ENCODE assay signal across 8 cellular contexts in genomic region chr1:45802343-45803298, GRCh38. TPM values are rescaled to one million over a fixed set of nuclear protein-coding genes. Genes with fewer than 3 reads are reported as not detected.
DNase-seq lines count a peak whose midpoint lies in the region; ATAC-seq, FAIRE-seq and TF ChIP-seq lines count a peak whose summit lies in the region.

No MANE protein-coding gene starts in this region.

- peak; percentile 42 for ATAC-seq in activated CD4-positive, alpha-beta T cell treated with anti-CD3 and anti-CD28 coated beads for 36 hours
- peak; percentile 85 for ATAC-seq in K562
- peak; percentile 91 to 94 (median 93) for ATAC-seq in psoas muscle

- peak overlapping the region; percentile 73 to 90; a peak in 3 of 4 replicates for H3K9ac ChIP-seq in K562 (ENCODE audit: insufficient read depth in 1 of 2, low read depth in 2 of 2, low read length in 2 of 2)

- H2AFZ ChIP-seq in OCI-LY7 (ENCODE audit: low read length) (peak overlapping the region; percentile 71), K562 (ENCODE audit: low read depth, low read length) (peak overlapping the region; percentile 95), hepatocyte (peak overlapping the region; percentile 75)

- H4K20me1 ChIP-seq in OCI-LY7 (ENCODE audit: insufficient read depth, low read length) (peaks cover 12% of the 10 kb centered on the region; the same call in 1 of the 2 replicates), K562 (replicated peaks; ENCODE audit: control insufficient read depth, insufficient read depth, low read length) (no peaks in the 10 kb centered on the region; the same call in 1 of the 2 replicates), hepatocyte (ENCODE audit: insufficient read depth, poor library complexity, severe bottlenecking) (peaks cover 11% of the 10 kb centered on the region)

- intact Hi-C loops in activated CD4-positive, alpha-beta T cell treated with anti-CD3 and anti-CD28 coated beads for 36 hours (cut with DNase I, micrococcal nuclease) = loop anchor here (1.0 to 5.0 kb wide), 7 partner anchors 40 to 444 kb away; partner anchors contain the start of genes IPP (in 2 of the 2), PIK3R3 (in 1 of the 2) and RAD54L (in 1 of the 2)
- intact Hi-C loops in OCI-LY7 (cut with micrococcal nuclease; ENCODE audit: unreplicated experiment) (loop anchor here (2.0 to 5.0 kb wide), 3 partner anchors 52 to 376 kb away; partner anchors contain the start of genes GPBP1L1, IPP and TMEM69), K562 (cut with micrococcal nuclease) (loop anchor here (2.0 to 5.0 kb wide), 2 partner anchors 50 to 116 kb away; partner anchors contain the start of genes GPBP1L1 and IPP), psoas muscle (cut with DNase I) (loop anchor here (2.0 to 10.0 kb wide), 4 partner anchors 50 to 118 kb away; partner anchors contain the start of genes GPBP1L1 (in 2 of the 2), IPP (in 2 of the 2) and TMEM69 (in 2 of the 2))

- H3K27ac Mint-ChIP-seq in activated CD4-positive, alpha-beta T cell treated with anti-CD3 and anti-CD28 coated beads for 36 hours = peak overlapping the region; percentile 82

- H3K27ac ChIP-seq in OCI-LY7 (ENCODE audit: low read depth, low read length, poor library complexity, severe bottlenecking) (peak overlapping the region; percentile 53), K562 (ENCODE audit: extremely low read depth, low read depth, low read length) (peak overlapping the region; percentile 77), hepatocyte (peak overlapping the region; percentile 92), psoas muscle (peak overlapping the region; percentile 93)

- no peak for TF ChIP-seq CTCF in OCI-LY7 (conservative IDR thresholded peaks at IDR 0.05; ENCODE audit: low read length)
- TF ChIP-seq CTCF in K562 (IDR thresholded peaks at IDR 0.05 in 2 of 3, conservative IDR thresholded peaks at IDR 0.05 in 1 of 3; ENCODE audit: insufficient read depth in 2 of 3, low read depth in 1 of 3, low read length in 3 of 3) = no peak
- TF ChIP-seq CTCF in hepatocyte (IDR thresholded peaks at IDR 0.05; ENCODE audit: poor library complexity) = no peak
- no peak for TF ChIP-seq CTCF in psoas muscle (IDR thresholded peaks at IDR 0.05)

- in situ Hi-C loops in K562 (cut with MboI) = no loop called here

- H3K36me3 Mint-ChIP-seq in activated CD4-positive, alpha-beta T cell treated with anti-CD3 and anti-CD28 coated beads for 36 hours (ENCODE audit: low read depth) = peaks cover 4% of the 10 kb centered on the region

- TF ChIP-seq EP300 in K562 (IDR thresholded peaks at IDR 0.05; ENCODE audit: low read length) = no peak

- peak; percentile 43 for DNase-seq in activated CD4-positive, alpha-beta T cell treated with anti-CD3 and anti-CD28 coated beads for 36 hours
- no peak for DNase-seq in activated CD4-positive, alpha-beta T cell treated with anti-CD3 and anti-CD28 coated beads for 4 hours
- peak; percentile 96 for DNase-seq in HPDE6-E6E7 (ENCODE audit: extremely low spot score)
- DNase-seq in OCI-LY7 (ENCODE audit: low spot score) = peak; percentile 42
- DNase-seq in K562 (ENCODE audit: extremely low read depth in 1 of 4, low spot score in 3 of 4) = peak; percentile 83 to 91 (median 86)
- peak; percentile 92 for DNase-seq in hepatocyte (ENCODE audit: low spot score)
- peak; percentile 84 to 87 for DNase-seq in psoas muscle
- DNase-seq in KG1 (lab: John Stamatoyannopoulos, UW) = no peak

- no peaks in the 10 kb centered on the region for H3K27me3 ChIP-seq in K562 (ENCODE audit: control insufficient read depth in 2 of 2, insufficient read depth in 2 of 2, low read length in 2 of 2)
- H3K27me3 ChIP-seq in hepatocyte = no peaks in the 10 kb centered on the region
- no peaks in the 10 kb centered on the region for H3K27me3 ChIP-seq in psoas muscle (ENCODE audit: insufficient read depth in 3 of 3, low read length in 2 of 3)

- CTCF ChIA-PET in activated CD4-positive, alpha-beta T cell treated with anti-CD3 and anti-CD28 coated beads for 36 hours (lab: Charles Lee) = no interaction called here
- CTCF ChIA-PET in OCI-LY7 (lab: Charles Lee; ENCODE audit: unreplicated experiment) = no interaction called here
- CTCF ChIA-PET in K562 (lab: Yijun Ruan, JAX; ENCODE audit: low intra/inter-chr PET ratio) = no interaction called here

- 39% methylated on average over 11 of the region's 11 CpGs for WGBS in K562 (ENCODE audit: insufficient coverage, low coverage, missing lambda C conversion rate)
- 36% methylated on average over 11 of the region's 11 CpGs for WGBS in hepatocyte (ENCODE audit: low lambda C conversion rate, missing lambda C conversion rate)
- 36 to 39% (median 36%) methylated on average over 11 of the region's 11 CpGs for WGBS in psoas muscle, 3 donors

- no peaks in the 10 kb centered on the region for H3K9me3 Mint-ChIP-seq in activated CD4-positive, alpha-beta T cell treated with anti-CD3 and anti-CD28 coated beads for 36 hours (ENCODE audit: low read depth)

- no peaks in the 10 kb centered on the region for H3K9me1 ChIP-seq in K562 (ENCODE audit: control insufficient read depth, insufficient read depth, low read length)

- H3K4me3 Mint-ChIP-seq in activated CD4-positive, alpha-beta T cell treated with anti-CD3 and anti-CD28 coated beads for 36 hours = peak overlapping the region; percentile 74

- peaks cover 24% of the 10 kb centered on the region for H3K36me3 ChIP-seq in OCI-LY7 (ENCODE audit: insufficient read depth, low read length)
- H3K36me3 ChIP-seq in K562 (ENCODE audit: control insufficient read depth, insufficient read depth, low read length) = peaks cover 17% of the 10 kb centered on the region
- no peaks in the 10 kb centered on the region for H3K36me3 ChIP-seq in hepatocyte (replicated peaks; ENCODE audit: insufficient read depth, low read depth)
- peaks cover 0 to 20% of the 10 kb centered on the region in 2 donors for H3K36me3 ChIP-seq in psoas muscle (ENCODE audit: insufficient read depth in 1 of 2, low read depth in 1 of 2)

- TF ChIP-seq POLR2A in K562 (conservative IDR thresholded peaks at IDR 0.05) = peak; percentile 55; the same call in 1 of the 2 replicates

- no peaks in the 10 kb centered on the region for H3K9me3 ChIP-seq in OCI-LY7 (ENCODE audit: low read length)
- H3K9me3 ChIP-seq in K562 (replicated peaks; ENCODE audit: control insufficient read depth, insufficient read depth, low read depth, low read length) = no peaks in the 10 kb centered on the region
- H3K9me3 ChIP-seq in hepatocyte (ENCODE audit: low read depth) = no peaks in the 10 kb centered on the region
- no peaks in the 10 kb centered on the region for H3K9me3 ChIP-seq in psoas muscle

- peak; percentile 87 for FAIRE-seq in K562 (lab: Jason Lieb, UNC)

- H3K27me3 Mint-ChIP-seq in activated CD4-positive, alpha-beta T cell treated with anti-CD3 and anti-CD28 coated beads for 36 hours = no peaks in the 10 kb centered on the region

- H3K79me2 ChIP-seq in OCI-LY7 (ENCODE audit: insufficient read depth, low read depth, low read length) = peaks cover 38% of the 10 kb centered on the region
- H3K79me2 ChIP-seq in K562 (ENCODE audit: control insufficient read depth, insufficient read depth, low read length) = peaks cover 29% of the 10 kb centered on the region
- H3K79me2 ChIP-seq in hepatocyte = peaks cover 34% of the 10 kb centered on the region

- H3K4me3 ChIP-seq in OCI-LY7 (ENCODE audit: low read depth, low read length, poor library complexity, severe bottlenecking) (peak overlapping the region; percentile 84), K562 (peak overlapping the region; percentile 69), hepatocyte (peak overlapping the region; percentile 41), psoas muscle (peak overlapping the region; percentile 75)

- BruUV-seq in OCI-LY7 (replicated peaks; lab: Mats Ljungman, UMichigan) = no TSS peak
- BruUV-seq in K562 (replicated peaks; lab: Mats Ljungman, UMichigan) = no TSS peak

- POLR2A ChIA-PET in activated CD4-positive, alpha-beta T cell treated with anti-CD3 and anti-CD28 coated beads for 36 hours (lab: Charles Lee) = no interaction called here
- POLR2A ChIA-PET in OCI-LY7 (lab: Charles Lee) (interaction anchor here (0.7 to 2.4 kb wide), 3 partner anchors 8 to 130 kb away, joined by 3 to 9 read pairs (median 3); partner anchors contain the start of gene TMEM69), K562 (lab: Yijun Ruan, JAX) (interaction anchor here (0.6 to 1.5 kb wide), 5 partner anchors 18 to 379 kb away, joined by 3 to 5 read pairs (median 3); no protein-coding TSS in a partner anchor)

- H3K4me1 Mint-ChIP-seq in activated CD4-positive, alpha-beta T cell treated with anti-CD3 and anti-CD28 coated beads for 36 hours = peaks cover 27% of the 10 kb centered on the region

- H3K9me2 ChIP-seq in OCI-LY7 (ENCODE audit: insufficient read depth, low read length) (no peaks in the 10 kb centered on the region), hepatocyte (replicated peaks; ENCODE audit: insufficient read depth) (no peaks in the 10 kb centered on the region)

- H3K4me2 ChIP-seq in OCI-LY7 (ENCODE audit: low read length) = peak overlapping the region; percentile 74
- H3K4me2 ChIP-seq in K562 (ENCODE audit: insufficient read depth, low read length) = peak overlapping the region; percentile 90
- peak overlapping the region; percentile 85 for H3K4me2 ChIP-seq in hepatocyte

- no peak for TF ChIP-seq RAD21 in K562 (CRISPR knock-in tag; conservative IDR thresholded peaks at IDR 0.05 in 1 of 2, IDR thresholded peaks at IDR 0.05 in 1 of 2)

- H3K4me1 ChIP-seq in OCI-LY7 (ENCODE audit: insufficient read depth, low read length, poor library complexity, severe bottlenecking) (peaks cover 21% of the 10 kb centered on the region), K562 (replicated peaks in 1 of 2; ENCODE audit: control insufficient read depth in 2 of 2, insufficient read depth in 2 of 2, low read length in 2 of 2) (peaks cover 19 to 23% of the 10 kb centered on the region in 2 experiments), hepatocyte (ENCODE audit: insufficient read depth) (peaks cover 16% of the 10 kb centered on the region), psoas muscle (peaks cover 39% of the 10 kb centered on the region)

RNA-seq across cellular contexts. Expression of gene MAST2, which starts 0.8 kb away (rescaled TPM):
- total RNA-seq in activated CD4-positive, alpha-beta T cell treated with anti-CD3 and anti-CD28 coated beads for 36 hours = 10 to 100 TPM; 20.1 to 22.9 TPM
- 25.5 and 32.1 TPM in 2 replicates for total RNA-seq in OCI-LY7 (2014; rRNA removed; shearing (Covaris generic))
- total RNA-seq in OCI-LY7 (2022) (59.6 and 67.2 TPM in 2 replicates), K562 (2014; rRNA removed) (17.2 and 22.6 TPM in 2 replicates), K562 (2014; rRNA removed; fragmentation: Illumina TruSeq; extraction: Trizol) (12.5 and 13.1 TPM in 2 replicates), K562 (2015; rRNA removed; fragmentation: Illumina TruSeq; extraction: Trizol) (18.4 and 19.2 TPM in 2 replicates), K562 (2021) (32.0 and 32.7 TPM in 2 replicates), hepatocyte (23.8 and 25.8 TPM in 2 replicates), psoas muscle (100 to 1,000 TPM; 159 to 266 (median 243) TPM)
- total RNA-seq in K562 (2011; cell fraction: chromatin; rRNA removed; ENCODE audit: low replicate concordance) = 162 and 219 TPM in 2 replicates
- 110 and 115 TPM in 2 replicates for total RNA-seq in K562 (2011; cell fraction: nucleolus; rRNA removed)
- 90.7 and 93.5 TPM in 2 replicates for total RNA-seq in K562 (2011; cell fraction: nucleoplasm; rRNA removed)
- polyA plus RNA-seq in K562 (2011; rRNA removed) (17.8 and 22.9 TPM in 2 replicates), K562 (2014; fragmentation: Illumina TruSeq; extraction: Trizol) (26.2 and 27.9 TPM in 2 replicates), K562 (2014; fragmentation: Nextera tagmentation; extraction: Ambion mirVana) (1 to 10 TPM in 1 of 2 experiments, under 1 TPM in 1; 0.73 to 1.1 TPM), K562 (2014; rRNA removed) (27.5 and 29.6 TPM in 2 replicates), hepatocyte (32.4 and 33.5 TPM in 2 replicates), psoas muscle (100 to 1,000 TPM in 2 of 3 donors, 10 to 100 TPM in 1; 97.8 to 142 (median 126) TPM)
- 15.5 and 20.8 TPM in 2 replicates for polyA plus RNA-seq in K562 (2011; cell fraction: cytosol; rRNA removed)
- 90.4 and 97.4 TPM in 2 replicates for polyA plus RNA-seq in K562 (2011; cell fraction: nucleus; rRNA removed)
- polyA plus RNA-seq in K562 (2012) = 25.5 and 27.5 TPM in 2 replicates
- polyA minus RNA-seq in K562 (2011; rRNA and poly(A)+ RNA removed) = 32.3 and 35.5 TPM in 2 replicates
- polyA minus RNA-seq in K562 (2011; cell fraction: cytosol; rRNA and poly(A)+ RNA removed) = 25.9 and 33.2 TPM in 2 replicates
- 45.5 and 68.9 TPM in 2 replicates for polyA minus RNA-seq in K562 (2011; cell fraction: nucleus; rRNA and poly(A)+ RNA removed)

RNA-seq across cellular contexts. Expression of gene IPP, which starts 52.2 kb away (rescaled TPM):
- 10 to 100 TPM; 11.6 to 21.8 TPM for total RNA-seq in activated CD4-positive, alpha-beta T cell treated with anti-CD3 and anti-CD28 coated beads for 36 hours
- 4.6 and 6.3 TPM in 2 replicates for total RNA-seq in OCI-LY7 (2014; rRNA removed; shearing (Covaris generic))
- total RNA-seq in OCI-LY7 (2022) = 13.2 and 17.9 TPM in 2 replicates
- total RNA-seq in K562 (2011; cell fraction: chromatin; rRNA removed; ENCODE audit: low replicate concordance) = 11.4 and 25.7 TPM in 2 replicates
- total RNA-seq in K562 (2011; cell fraction: nucleolus; rRNA removed) = 5.3 and 7.0 TPM in 2 replicates
- total RNA-seq in K562 (2011; cell fraction: nucleoplasm; rRNA removed) = 13.2 and 17.9 TPM in 2 replicates
- total RNA-seq in K562 (2014; rRNA removed) = 5.7 and 7.5 TPM in 2 replicates
- 9.7 and 13.6 TPM in 2 replicates for total RNA-seq in K562 (2014; rRNA removed; fragmentation: Illumina TruSeq; extraction: Trizol)
- total RNA-seq in K562 (2015; rRNA removed; fragmentation: Illumina TruSeq; extraction: Trizol) = 6.9 and 8.3 TPM in 2 replicates
- total RNA-seq in K562 (2021) = 11.8 and 15.1 TPM in 2 replicates
- polyA plus RNA-seq in K562 (2011; rRNA removed) = 8.6 and 14.7 TPM in 2 replicates
- polyA plus RNA-seq in K562 (2011; cell fraction: cytosol; rRNA removed) = 1.9 and 4.5 TPM in 2 replicates
- 3.1 TPM in 2 replicates for polyA plus RNA-seq in K562 (2011; cell fraction: nucleus; rRNA removed)
- polyA plus RNA-seq in K562 (2012) = 8.1 and 11.6 TPM in 2 replicates
- polyA plus RNA-seq in K562 (2014; fragmentation: Illumina TruSeq; extraction: Trizol) = 7.2 and 7.5 TPM in 2 replicates
- polyA plus RNA-seq in K562 (2014; fragmentation: Nextera tagmentation; extraction: Ambion mirVana) = 10 to 100 TPM; 13.5 to 15.1 TPM
- polyA plus RNA-seq in K562 (2014; rRNA removed) = 5.6 and 6.9 TPM in 2 replicates
- 16.4 and 21.4 TPM in 2 replicates for polyA minus RNA-seq in K562 (2011; rRNA and poly(A)+ RNA removed)
- polyA minus RNA-seq in K562 (2011; cell fraction: cytosol; rRNA and poly(A)+ RNA removed) = 2.8 and 6.7 TPM in 2 replicates
- 2.4 and 3.7 TPM in 2 replicates for polyA minus RNA-seq in K562 (2011; cell fraction: nucleus; rRNA and poly(A)+ RNA removed)
- total RNA-seq in hepatocyte = 10.0 and 14.4 TPM in 2 replicates
- polyA plus RNA-seq in hepatocyte = 11.9 and 15.3 TPM in 2 replicates
- 10 to 100 TPM; 12.7 to 26.8 (median 19.6) TPM for total RNA-seq in psoas muscle
- polyA plus RNA-seq in psoas muscle = 1 to 10 TPM; 2.5 to 8.3 (median 2.9) TPM

Comparison
In these comparisons a context has a peak if more than half of its experiments do, and no peak if none do; other contexts are left out.
1. DNase-seq: peak in activated CD4-positive, alpha-beta T cell treated with anti-CD3 and anti-CD28 coated beads for 36 hours (single experiment), HPDE6-E6E7 (single experiment), OCI-LY7 (single experiment), K562 (4 of 4), hepatocyte (single experiment) and psoas muscle (2 of 2); none in activated CD4-positive, alpha-beta T cell treated with anti-CD3 and anti-CD28 coated beads for 4 hours (0 of 2) and KG1 (single experiment).
2. ATAC-seq: peak in every context shown above with its lines; median percentile 93 in psoas muscle; 85 in K562; 42 in activated CD4-positive, alpha-beta T cell treated with anti-CD3 and anti-CD28 coated beads for 36 hours.
3. Peak in every context shown above with its lines, with median percentiles within 50 percentile points of each other: H2AFZ ChIP-seq, H3K27ac ChIP-seq, H3K4me2 ChIP-seq and H3K4me3 ChIP-seq.